In genomic region chr10:42553064-42553407, GRCh38 we compare ENCODE assay signal across 8 cellular contexts.
DNase-seq lines count a peak whose midpoint lies in the region; ATAC-seq and TF ChIP-seq lines count a peak whose summit lies in the region.

No MANE protein-coding gene starts in this region.

- peak overlapping the region in 2 of 4 donors; percentile 43 to 61 for H3K27ac ChIP-seq in Peyer's patch
- peak overlapping the region in 1 of 2 donors; percentile 28 for H3K27ac ChIP-seq in prostate gland

- peaks cover 0 to 15% (median 4%) of the 10 kb centered on the region in 4 donors for H3K4me1 ChIP-seq in Peyer's patch
- H3K4me1 ChIP-seq in prostate gland (replicated peaks), result peaks cover 4% of the 10 kb centered on the region

- H3K27me3 ChIP-seq in Peyer's patch (no peaks in the 10 kb centered on the region), prostate gland (replicated peaks; ENCODE audit: insufficient read depth) (no peaks in the 10 kb centered on the region)

- ATAC-seq in GM18508 (IDR thresholded peaks at IDR 0.05; ENCODE audit: insufficient read depth, unreplicated experiment) (peak; percentile 23), HG02571 (IDR thresholded peaks at IDR 0.05; ENCODE audit: unreplicated experiment) (peak; percentile 31)

- TF ChIP-seq POLR2A in Peyer's patch (IDR thresholded peaks at IDR 0.05), result no peak
- no peak for TF ChIP-seq POLR2A in prostate gland (IDR thresholded peaks at IDR 0.05)

- no peaks in the 10 kb centered on the region for H3K9me3 ChIP-seq in Peyer's patch
- H3K9me3 ChIP-seq in prostate gland, result no peaks in the 10 kb centered on the region

- WGBS in prostate gland, result 6% methylated on average over 14 of the region's 14 CpGs

- DNase-seq in Peyer's patch, result peak in 1 of 3 donors; percentile 25
- DNase-seq in fibroblast of pulmonary artery (ENCODE audit: low read depth), result no peak
- no peak for DNase-seq in prostate gland (ENCODE audit: low spot score)
- no peak for DNase-seq in OCI-M2 (lab: John Stamatoyannopoulos, UW; ENCODE audit: unreplicated experiment)
- no peak for DNase-seq in DMS 273 treated with DMSO at 0.1 percent for 48 hours (lab: John Stamatoyannopoulos, UW)
- no peak for DNase-seq in NK-92 (lab: John Stamatoyannopoulos, UW; ENCODE audit: unreplicated experiment)

- H3K4me3 ChIP-seq in Peyer's patch (peak overlapping the region; percentile 55 to 81 (median 70)), fibroblast of pulmonary artery (replicated peaks; ENCODE audit: low read depth, low read length) (peak overlapping the region; percentile 92), prostate gland (peak overlapping the region; percentile 62 to 68)

- intact Hi-C loops in prostate gland (cut with DNase I), result loop anchor here (10.0 kb wide), 3 partner anchors 82 to 232 kb away; partner anchors contain the start of genes BMS1 and ZNF33B

- H3K36me3 ChIP-seq in Peyer's patch (no peaks in the 10 kb centered on the region), prostate gland (no peaks in the 10 kb centered on the region)

- no peak for TF ChIP-seq CTCF in Peyer's patch (IDR thresholded peaks at IDR 0.05)
- TF ChIP-seq CTCF in fibroblast of pulmonary artery (IDR thresholded peaks at IDR 0.05; ENCODE audit: low read length, missing control alignments), result no peak
- TF ChIP-seq CTCF in prostate gland (IDR thresholded peaks at IDR 0.05), result no peak
